9 cellular contexts compared by ENCODE assay signal in genomic region chr5:170302729-170303501, GRCh38. TPM values are rescaled to one million over a fixed set of nuclear protein-coding genes. Genes with fewer than 3 reads are reported as not detected.
DNase-seq lines count a peak whose midpoint lies in the region; ATAC-seq, FAIRE-seq and TF ChIP-seq lines count a peak whose summit lies in the region.
"Had no signal": no experiment of that assay in that cellular context is flagged by ENCODE, and none has a peak within 500 bp of the region (broad histone marks: within the 10 kb centered on the region; RNA-seq: fewer than 3 reads in every experiment).

No MANE protein-coding gene starts in this region.

- DNase-seq in HepG2 (ENCODE audit: low spot score) (no peak), occipital lobe (lab: John Stamatoyannopoulos, UW) (no peak)
- peak; percentile 91 for DNase-seq in activated CD4-positive, alpha-beta T cell treated with anti-CD3 and anti-CD28 coated beads, Interleukin-2, amount 10 ng/mL, durations not matched to agents 24 days and 14 days
- DNase-seq in stimulated activated CD4-positive, alpha-beta T cell treated with anti-CD3 and anti-CD28 coated beads, Interleukin-4, amount 100 ng/mL, for 4 hours: peak; percentile 35 to 77

- intact Hi-C loops in HepG2 (cut with micrococcal nuclease; ENCODE audit: unreplicated experiment): no loop called here
- intact Hi-C loops in activated CD4-positive, alpha-beta T cell treated with anti-CD3 and anti-CD28 coated beads, Interleukin-2, amount 10 ng/mL, durations not matched to agents 24 days and 14 days (cut with micrococcal nuclease): loop anchor here (1.0 to 5.0 kb wide), 3 partner anchors 10 to 36 kb away; no protein-coding TSS in a partner anchor

- no peak overlapping the region for H2AFZ ChIP-seq in HepG2 (ENCODE audit: low read length)

- H3K36me3 ChIP-seq in liver (ENCODE audit: control insufficient read depth in 4 of 4, insufficient read depth in 3 of 4, low read depth in 1 of 4, low read length in 3 of 4) (no peaks in the 10 kb centered on the region), HepG2 (replicated peaks in 1 of 2; ENCODE audit: control insufficient read depth in 1 of 2, insufficient read depth in 2 of 2, low read length in 2 of 2) (no peaks in the 10 kb centered on the region)

- no peak; the same call in 1 of the 3 replicates for ATAC-seq in HepG2
- peak; percentile 73 for ATAC-seq in HG03521 (IDR thresholded peaks at IDR 0.05; ENCODE audit: unreplicated experiment)
- peak; percentile 9 for ATAC-seq in esophagus mucosa
- ATAC-seq in SK-N-SH treated with all-trans-retinoic acid at 6 μM for 48 hours: no peak

- no peak overlapping the region for H3K4me2 ChIP-seq in HepG2 (ENCODE audit: low read depth, low read length)

- peak overlapping the region; percentile 81 for H3K4me3 Mint-ChIP-seq in activated CD4-positive, alpha-beta T cell treated with anti-CD3 and anti-CD28 coated beads, Interleukin-2, amount 10 ng/mL, durations not matched to agents 24 days and 14 days

- no peaks in the 10 kb centered on the region for H4K20me1 ChIP-seq in HepG2 (ENCODE audit: insufficient read depth, low read length)

- peaks cover 0 to 8% (median 0%) of the 10 kb centered on the region in 4 donors for H3K4me1 ChIP-seq in liver (ENCODE audit: control insufficient read depth in 4 of 4, insufficient read depth in 4 of 4, low read length in 3 of 4)
- H3K4me1 ChIP-seq in HepG2 (ENCODE audit: insufficient read depth, low read length): no peaks in the 10 kb centered on the region

- in situ Hi-C loops in HepG2 (cut with HindIII; ENCODE audit: extremely low pct_ligation_motif_present, low pct_unique_long_range_greater_than_20kb): no loop called here

- TF ChIP-seq RAD21 in liver (IDR thresholded peaks at IDR 0.05) (no peak), HepG2 (CRISPR knock-in tag; IDR thresholded peaks at IDR 0.05) (no peak)

- TF ChIP-seq POLR2A in HepG2 (IDR thresholded peaks at IDR 0.05; ENCODE audit: insufficient read depth in 1 of 2, low read depth in 2 of 2, low read length in 2 of 2): no peak

- H3K27me3 ChIP-seq in liver (ENCODE audit: control insufficient read depth in 4 of 4, insufficient read depth in 4 of 4, low read length in 3 of 4): no peaks in the 10 kb centered on the region
- H3K27me3 ChIP-seq in HepG2 (ENCODE audit: control insufficient read depth in 1 of 2, insufficient read depth in 2 of 2, low read length in 2 of 2): peaks cover 0 to 11% of the 10 kb centered on the region in 2 experiments; a peak in 1 of 5 replicates

- H3K9me3 Mint-ChIP-seq in activated CD4-positive, alpha-beta T cell treated with anti-CD3 and anti-CD28 coated beads, Interleukin-2, amount 10 ng/mL, durations not matched to agents 24 days and 14 days: no peaks in the 10 kb centered on the region

- TF ChIP-seq CTCF in liver (IDR thresholded peaks at IDR 0.05; ENCODE audit: low read depth, low read length, missing input control) (no peak), HepG2 (CRISPR knock-in tag; IDR thresholded peaks at IDR 0.05) (no peak)

- FAIRE-seq in HepG2 (lab: Jason Lieb, UNC): no peak
- FAIRE-seq: keratinocyte had no signal

- H3K9ac ChIP-seq in liver (ENCODE audit: low read depth in 1 of 2, low read length in 2 of 2) (no peak overlapping the region), HepG2 (ENCODE audit: insufficient read depth, low read depth, low read length) (no peak overlapping the region)

- H3K9me3 ChIP-seq in liver (ENCODE audit: control insufficient read depth in 4 of 4, low read length in 3 of 4) (no peaks in the 10 kb centered on the region), HepG2 (ENCODE audit: low read length) (no peaks in the 10 kb centered on the region)

- CTCF ChIA-PET in HepG2 (lab: Yijun Ruan, JAX; ENCODE audit: low intra/inter-chr PET ratio, low total read pairs): no interaction called here

- peaks cover 2% of the 10 kb centered on the region for H3K36me3 Mint-ChIP-seq in activated CD4-positive, alpha-beta T cell treated with anti-CD3 and anti-CD28 coated beads, Interleukin-2, amount 10 ng/mL, durations not matched to agents 24 days and 14 days (ENCODE audit: low read depth)

- peak overlapping the region; percentile 59 to 76 for H3K27ac ChIP-seq in liver (ENCODE audit: low read depth in 1 of 2, low read length in 2 of 2)
- H3K27ac ChIP-seq in HepG2 (ENCODE audit: extremely low read length, insufficient read depth, low read length): no peak overlapping the region

- POLR2A ChIA-PET in HepG2 (lab: Yijun Ruan, JAX): no interaction called here

- no peaks in the 10 kb centered on the region for H3K27me3 Mint-ChIP-seq in activated CD4-positive, alpha-beta T cell treated with anti-CD3 and anti-CD28 coated beads, Interleukin-2, amount 10 ng/mL, durations not matched to agents 24 days and 14 days

- TF ChIP-seq EP300 in HepG2 (IDR thresholded peaks at IDR 0.05; ENCODE audit: low read depth in 2 of 2, low read length in 2 of 2) (no peak), HepG2 (CRISPR knock-in tag; IDR thresholded peaks at IDR 0.05; ENCODE audit: borderline replicate concordance) (no peak)

- BruUV-seq in HepG2 (replicated peaks; lab: Mats Ljungman, UMichigan): no TSS peak

- WGBS in liver: 46% methylated on average over 17 of the region's 17 CpGs
- WGBS in HepG2 (ENCODE audit: low lambda C conversion rate): 23% methylated on average over 6 of the region's 17 CpGs

- H3K79me2 ChIP-seq in HepG2 (ENCODE audit: insufficient read depth, low read length): no peaks in the 10 kb centered on the region

- peaks cover 72% of the 10 kb centered on the region for H3K4me1 Mint-ChIP-seq in activated CD4-positive, alpha-beta T cell treated with anti-CD3 and anti-CD28 coated beads, Interleukin-2, amount 10 ng/mL, durations not matched to agents 24 days and 14 days

- no peak overlapping the region for H3K4me3 ChIP-seq in liver (ENCODE audit: low read depth in 1 of 3, low read length in 3 of 3)
- H3K4me3 ChIP-seq in HepG2 (replicated peaks in 1 of 3; ENCODE audit: insufficient read depth in 1 of 3, low read depth in 2 of 3, low read length in 3 of 3): no peak overlapping the region

- H3K27ac Mint-ChIP-seq in activated CD4-positive, alpha-beta T cell treated with anti-CD3 and anti-CD28 coated beads, Interleukin-2, amount 10 ng/mL, durations not matched to agents 24 days and 14 days: peak overlapping the region; percentile 90

TF ChIP-seq in liver, 16 proteins besides CTCF, POLR2A, EP300 and RAD21 (continues in another document):
- no peak for TF ChIP-seq FOXA1 (IDR thresholded peaks at IDR 0.05)
- no peak for TF ChIP-seq JUND (IDR thresholded peaks at IDR 0.05)
- TF ChIP-seq NR2F2 (IDR thresholded peaks at IDR 0.05): peak; percentile 58
- TF ChIP-seq SP1 (IDR thresholded peaks at IDR 0.05): no peak

TF ChIP-seq in HepG2, 621 proteins besides CTCF, POLR2A, EP300 and RAD21 (continues in another document):
- TF ChIP-seq ZNF432 (CRISPR knock-in tag; IDR thresholded peaks at IDR 0.05; ENCODE audit: borderline replicate concordance) (no peak), ZNF652 (CRISPR knock-in tag; IDR thresholded peaks at IDR 0.05; ENCODE audit: borderline replicate concordance, low read depth) (no peak), HNF4A (CRISPR knock-in tag; IDR thresholded peaks at IDR 0.05) (no peak), ZBTB20 (CRISPR knock-in tag; IDR thresholded peaks at IDR 0.05; ENCODE audit: borderline replicate concordance, low read depth) (no peak), KDM6A (CRISPR knock-in tag; IDR thresholded peaks at IDR 0.05; ENCODE audit: low read depth) (no peak)

TF ChIP-seq in SK-N-SH treated with all-trans-retinoic acid at 6 μM for 48 hours, 23 proteins besides CTCF, POLR2A, EP300 and RAD21 (continues in another document):
- no peak for TF ChIP-seq CSRNP3 (CRISPR knock-in tag; IDR thresholded peaks at IDR 0.05)
- TF ChIP-seq ZNF70 (CRISPR knock-in tag; IDR thresholded peaks at IDR 0.05): no peak
- TF ChIP-seq TCF4 (CRISPR knock-in tag; IDR thresholded peaks at IDR 0.05; ENCODE audit: borderline replicate concordance): no peak

RNA-seq across cellular contexts. Expression of gene LCP2, which starts 5.3 kb away (rescaled TPM):
- total RNA-seq in liver (10 to 100 TPM in 1 of 2 donors, 1 to 10 TPM in 1; 7.3 to 16.3 TPM), HepG2 (2016; rRNA removed; fragmentation: Illumina TruSeq; extraction: Trizol) (not detected in 2 replicates), esophagus mucosa (3.0 TPM), occipital lobe (1.4 TPM)
- polyA plus RNA-seq in liver (1 to 10 TPM; 3.6 to 6.0 TPM), HepG2 (2011; rRNA removed) (not detected in 2 replicates)
- total RNA-seq in HepG2 (2016; cell fraction: cytosol; rRNA removed; fragmentation: Illumina TruSeq; extraction: Trizol; ENCODE audit: low read depth): not detected in 2 replicates
- total RNA-seq in HepG2 (2016; cell fraction: insoluble cytoplasmic fraction; rRNA removed; fragmentation: Illumina TruSeq; extraction: Trizol): not detected in 2 replicates
- total RNA-seq in HepG2 (2016; cell fraction: membrane; rRNA removed; fragmentation: Illumina TruSeq; extraction: Trizol): not detected in 2 replicates
- total RNA-seq in HepG2 (2016; cell fraction: nucleus; rRNA removed; fragmentation: Illumina TruSeq; extraction: Trizol): not detected in 2 replicates
- polyA plus RNA-seq in HepG2 (2011; cell fraction: cytosol; rRNA removed): not detected in 2 replicates
- not detected in 2 replicates for polyA plus RNA-seq in HepG2 (2011; cell fraction: nucleus; rRNA removed)
- polyA plus RNA-seq in HepG2 (2012): not detected in 2 replicates
- not detected in 2 replicates for polyA plus RNA-seq in HepG2 (2016; cell fraction: cytosol; fragmentation: Illumina TruSeq; extraction: Trizol; ENCODE audit: low read depth)
- not detected in 2 replicates for polyA plus RNA-seq in HepG2 (2016; cell fraction: insoluble cytoplasmic fraction; fragmentation: Illumina TruSeq; extraction: Trizol; ENCODE audit: low read depth)
- polyA plus RNA-seq in HepG2 (2016; cell fraction: membrane; fragmentation: Illumina TruSeq; extraction: Trizol; ENCODE audit: low read depth): not detected in 2 replicates
- polyA plus RNA-seq in HepG2 (2016; cell fraction: nucleus; fragmentation: Illumina TruSeq; extraction: Trizol; ENCODE audit: insufficient read depth, low read depth): not detected in 2 replicates
- 0.10 and 0.21 TPM in 2 replicates for polyA minus RNA-seq in HepG2 (2011; rRNA and poly(A)+ RNA removed; ENCODE audit: low replicate concordance)
- polyA minus RNA-seq in HepG2 (2011; cell fraction: cytosol; rRNA and poly(A)+ RNA removed): not detected in 2 replicates
- polyA minus RNA-seq in HepG2 (2011; cell fraction: nucleus; rRNA and poly(A)+ RNA removed): not detected in 2 replicates
- total RNA-seq in activated CD4-positive, alpha-beta T cell treated with anti-CD3 and anti-CD28 coated beads, Interleukin-2, amount 10 ng/mL, durations not matched to agents 24 days and 14 days: 278 and 283 TPM in 2 replicates
- polyA plus RNA-seq: keratinocyte had no signal

Comparison
In these comparisons a context has a peak if more than half of its experiments do, and no peak if none do; other contexts are left out.
1. ATAC-seq: peak in HG03521 (single experiment) and esophagus mucosa (single experiment); none in HepG2 (single experiment) and SK-N-SH treated with all-trans-retinoic acid at 6 μM for 48 hours (single experiment).
2. DNase-seq: peak in activated CD4-positive, alpha-beta T cell treated with anti-CD3 and anti-CD28 coated beads, Interleukin-2, amount 10 ng/mL, durations not matched to agents 24 days and 14 days (single experiment) and stimulated activated CD4-positive, alpha-beta T cell treated with anti-CD3 and anti-CD28 coated beads, Interleukin-4, amount 100 ng/mL, for 4 hours (2 of 2); none in HepG2 (single experiment) and occipital lobe (single experiment).
3. RNA of gene LCP2, which starts 5.3 kb away (total RNA-seq): 278 to 283 TPM in activated CD4-positive, alpha-beta T cell treated with anti-CD3 and anti-CD28 coated beads, Interleukin-2, amount 10 ng/mL, durations not matched to agents 24 days and 14 days; 7.3 to 16.3 TPM in liver, 3.0 TPM in esophagus mucosa (single experiment), 1.4 TPM in occipital lobe (single experiment) and not detected in HepG2; every median in the first group is over 10 times any median in the second.